Comparison of ENCODE assay signal across 8 cellular contexts in genomic region chrX:129930941-129931410, GRCh38. TPM values are rescaled to one million over a fixed set of nuclear protein-coding genes. Genes with fewer than 3 reads are reported as not detected.
DNase-seq lines count a peak whose midpoint lies in the region; ATAC-seq and TF ChIP-seq lines count a peak whose summit lies in the region.

No MANE protein-coding gene starts in this region.

- H3K27me3 ChIP-seq in SK-N-SH (ENCODE audit: insufficient read depth) (peaks cover 10% of the 10 kb centered on the region; the same call in 1 of the 2 replicates), gastrocnemius medialis (no peaks in the 10 kb centered on the region)

- no peak for DNase-seq in activated T-cell treated with anti-CD3 and anti-CD28 coated beads, Interleukin-2, amount 50 U/mL, for 72 hours
- no peak for DNase-seq in activated T-cell treated with anti-CD3 and anti-CD28 coated beads for 4 hours
- DNase-seq in SK-N-SH: peak; percentile 49
- DNase-seq in fibroblast of the aortic adventitia (ENCODE audit: low read depth): no peak
- DNase-seq in gastrocnemius medialis: peak in 1 of 2 donors; percentile 11
- DNase-seq in activated CD4-positive, CD25-positive, alpha-beta regulatory T cell (lab: John Stamatoyannopoulos, UW): no peak
- no peak for DNase-seq in HK-2 (ENCODE audit: unreplicated experiment)
- no peak for DNase-seq in LoVo (ENCODE audit: low spot score)

- TF ChIP-seq RAD21 in SK-N-SH (IDR thresholded peaks at IDR 0.05; ENCODE audit: low read length): no peak

- H3K9ac ChIP-seq in SK-N-SH: peak overlapping the region; percentile 73; the same call in 1 of the 2 replicates

- peak overlapping the region; percentile 91 to 92 for H3K4me3 Mint-ChIP-seq in activated T-cell treated with anti-CD3 and anti-CD28 coated beads, Interleukin-2, amount 50 U/mL, for 72 hours

- TF ChIP-seq EP300 in SK-N-SH (IDR thresholded peaks at IDR 0.05; ENCODE audit: borderline replicate concordance in 1 of 2, low read depth in 1 of 2, low read length in 1 of 2): no peak

- H3K79me2 ChIP-seq in SK-N-SH (ENCODE audit: insufficient read depth): no peaks in the 10 kb centered on the region

- no peaks in the 10 kb centered on the region for H4K20me1 ChIP-seq in SK-N-SH (ENCODE audit: insufficient read depth)

- peaks cover 23% of the 10 kb centered on the region for H3F3A ChIP-seq in SK-N-SH (replicated peaks; ENCODE audit: insufficient read depth)

- in situ Hi-C loops in gastrocnemius medialis (cut with MboI; ENCODE audit: low sequenced_read_pairs in 4 of 4): loop anchor here in 1 of 4 donors (5.0 kb wide), 1 partner anchor 51 kb away; the partner anchor contains the start of gene BCORL1

- no peaks in the 10 kb centered on the region for H3K9me2 ChIP-seq in SK-N-SH

- TF ChIP-seq CTCF in SK-N-SH (IDR thresholded peaks at IDR 0.05) (no peak), fibroblast of the aortic adventitia (IDR thresholded peaks at IDR 0.05; ENCODE audit: insufficient read depth, low read length) (no peak), gastrocnemius medialis (IDR thresholded peaks at IDR 0.05 in 4 of 5, conservative IDR thresholded peaks at IDR 0.05 in 1 of 5) (no peak)

- H3K4me3 ChIP-seq in SK-N-SH (ENCODE audit: low read depth in 2 of 2, low read length in 1 of 2): peak overlapping the region; percentile 56 to 63
- peak overlapping the region; percentile 70 for H3K4me3 ChIP-seq in fibroblast of the aortic adventitia (ENCODE audit: low read depth, low read length)
- H3K4me3 ChIP-seq in gastrocnemius medialis: peak overlapping the region; percentile 59 to 78 (median 66)

- POLR2A ChIA-PET in SK-N-SH (lab: Yijun Ruan, JAX): interaction anchor here (0.9 to 1.4 kb wide), 5 partner anchors 8 to 88 kb away, joined by 3 to 9 read pairs (median 3); partner anchors contain the start of gene BCORL1

- peak overlapping the region; percentile 79; the same call in 1 of the 2 replicates for H3K4me2 ChIP-seq in SK-N-SH

- no peaks in the 10 kb centered on the region for H3K4me1 Mint-ChIP-seq in activated T-cell treated with anti-CD3 and anti-CD28 coated beads, Interleukin-2, amount 50 U/mL, for 72 hours (ENCODE audit: low read depth)

- intact Hi-C loops in gastrocnemius medialis (cut with DNase I; ENCODE audit: low total_unique reads): loop anchor here (1.0 kb wide), 4 partner anchors 25 to 235 kb away; partner anchors contain the start of genes BCORL1 and UTP14A

- H3K27me3 Mint-ChIP-seq in activated T-cell treated with anti-CD3 and anti-CD28 coated beads, Interleukin-2, amount 50 U/mL, for 72 hours (ENCODE audit: low read depth): peaks cover 21% of the 10 kb centered on the region

- H3K36me3 ChIP-seq in SK-N-SH (replicated peaks in 1 of 2; ENCODE audit: control insufficient read depth in 1 of 2, insufficient read depth in 2 of 2, low read length in 1 of 2): peaks cover 24 to 28% of the 10 kb centered on the region in 2 experiments
- peaks cover 0 to 13% of the 10 kb centered on the region in 2 donors for H3K36me3 ChIP-seq in gastrocnemius medialis

- H3K27ac ChIP-seq in SK-N-SH (ENCODE audit: low read depth in 2 of 2, low read length in 1 of 2) (peak overlapping the region; percentile 67 to 77), gastrocnemius medialis (peak overlapping the region; percentile 88 to 97 (median 92))

- WGBS in SK-N-SH (ENCODE audit: low lambda C conversion rate): 33% methylated on average over 13 of the region's 13 CpGs

- H3K9me3 ChIP-seq in SK-N-SH: no peaks in the 10 kb centered on the region
- H3K9me3 ChIP-seq in gastrocnemius medialis: no peaks in the 10 kb centered on the region

- no peak for TF ChIP-seq POLR2A in gastrocnemius medialis (IDR thresholded peaks at IDR 0.05)

- no peaks in the 10 kb centered on the region; a peak in 1 of 4 replicates for H3K4me1 ChIP-seq in SK-N-SH (ENCODE audit: control insufficient read depth in 1 of 2, insufficient read depth in 2 of 2, low read depth in 1 of 2, low read length in 1 of 2)
- H3K4me1 ChIP-seq in gastrocnemius medialis: no peaks in the 10 kb centered on the region

- no peaks in the 10 kb centered on the region for H3K9me3 Mint-ChIP-seq in activated T-cell treated with anti-CD3 and anti-CD28 coated beads, Interleukin-2, amount 50 U/mL, for 72 hours

- peak overlapping the region; percentile 74; the same call in 1 of the 2 replicates for H2AFZ ChIP-seq in SK-N-SH (ENCODE audit: low read depth)

- CTCF ChIA-PET in SK-N-SH (lab: Yijun Ruan, JAX): interaction anchor here (0.9 to 2.7 kb wide), 7 partner anchors 8 to 325 kb away, joined by 3 to 18 read pairs (median 4); no protein-coding TSS in a partner anchor

- peak in 1 of 2 donors; percentile 1 for ATAC-seq in activated T-cell treated with anti-CD3 and anti-CD28 coated beads, Interleukin-2, amount 50 U/mL, for 72 hours (replicated peaks in 1 of 2)
- ATAC-seq in gastrocnemius medialis: peak in 1 of 2 donors; percentile 3

- peak overlapping the region; percentile 93 for H3K27ac Mint-ChIP-seq in activated T-cell treated with anti-CD3 and anti-CD28 coated beads, Interleukin-2, amount 50 U/mL, for 72 hours

- H3K36me3 Mint-ChIP-seq in activated T-cell treated with anti-CD3 and anti-CD28 coated beads, Interleukin-2, amount 50 U/mL, for 72 hours (ENCODE audit: insufficient read depth in 2 of 2): no peaks in the 10 kb centered on the region

TF ChIP-seq in SK-N-SH, 30 proteins besides CTCF, POLR2A, EP300 and RAD21:
- TF ChIP-seq POLR2AphosphoS5 (IDR thresholded peaks at IDR 0.05; ENCODE audit: low read depth, low read length) (no peak), EZH2phosphoT487 (IDR thresholded peaks at IDR 0.05; ENCODE audit: borderline replicate concordance, low read depth) (no peak), SIN3A (IDR thresholded peaks at IDR 0.05; ENCODE audit: borderline replicate concordance, low read depth, low read length) (no peak), RXRA (IDR thresholded peaks at IDR 0.05; ENCODE audit: borderline replicate concordance, low read depth) (no peak)
- TF ChIP-seq, protein P1, sequence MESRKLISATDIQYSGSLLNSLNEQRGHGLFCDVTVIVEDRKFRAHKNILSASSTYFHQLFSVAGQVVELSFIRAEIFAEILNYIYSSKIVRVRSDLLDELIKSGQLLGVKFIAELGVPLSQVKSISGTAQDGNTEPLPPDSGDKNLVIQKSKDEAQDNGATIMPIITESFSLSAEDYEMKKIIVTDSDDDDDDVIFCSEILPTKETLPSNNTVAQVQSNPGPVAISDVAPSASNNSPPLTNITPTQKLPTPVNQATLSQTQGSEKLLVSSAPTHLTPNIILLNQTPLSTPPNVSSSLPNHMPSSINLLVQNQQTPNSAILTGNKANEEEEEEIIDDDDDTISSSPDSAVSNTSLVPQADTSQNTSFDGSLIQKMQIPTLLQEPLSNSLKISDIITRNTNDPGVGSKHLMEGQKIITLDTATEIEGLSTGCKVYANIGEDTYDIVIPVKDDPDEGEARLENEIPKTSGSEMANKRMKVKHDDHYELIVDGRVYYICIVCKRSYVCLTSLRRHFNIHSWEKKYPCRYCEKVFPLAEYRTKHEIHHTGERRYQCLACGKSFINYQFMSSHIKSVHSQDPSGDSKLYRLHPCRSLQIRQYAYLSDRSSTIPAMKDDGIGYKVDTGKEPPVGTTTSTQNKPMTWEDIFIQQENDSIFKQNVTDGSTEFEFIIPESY (IDR thresholded peaks at IDR 0.05; ENCODE audit: borderline replicate concordance, low read depth): no peak

RNA-seq across cellular contexts. Expression of gene UTP14A, which starts 25.0 kb away (rescaled TPM):
- 10 to 100 TPM; 24.8 to 32.5 TPM for total RNA-seq in activated T-cell treated with anti-CD3 and anti-CD28 coated beads, Interleukin-2, amount 50 U/mL, for 72 hours
- 25.4 and 31.7 TPM in 2 replicates for polyA plus RNA-seq in SK-N-SH (2012; rRNA removed)
- polyA plus RNA-seq in SK-N-SH (2012; cell fraction: cytosol; rRNA removed): 32.5 and 39.1 TPM in 2 replicates
- 20.9 and 35.7 TPM in 2 replicates for polyA plus RNA-seq in SK-N-SH (2012; cell fraction: nucleus; rRNA removed)
- 19.1 and 34.1 TPM in 2 replicates for total RNA-seq in fibroblast of the aortic adventitia (ENCODE audit: low replicate concordance)
- 10 to 100 TPM in 3 of 4 donors, 1 to 10 TPM in 1; 10.0 to 13.9 (median 10.9) TPM for total RNA-seq in gastrocnemius medialis

RNA-seq across cellular contexts. Expression of gene BCORL1, which starts 51.5 kb away (rescaled TPM):
- total RNA-seq in activated T-cell treated with anti-CD3 and anti-CD28 coated beads, Interleukin-2, amount 50 U/mL, for 72 hours: 1 to 10 TPM; 8.6 to 9.9 TPM
- 1.5 and 4.2 TPM in 2 replicates for polyA plus RNA-seq in SK-N-SH (2012; rRNA removed)
- 2.9 and 3.5 TPM in 2 replicates for polyA plus RNA-seq in SK-N-SH (2012; cell fraction: cytosol; rRNA removed)
- polyA plus RNA-seq in SK-N-SH (2012; cell fraction: nucleus; rRNA removed): 8.7 and 9.5 TPM in 2 replicates
- 0.49 and 1.9 TPM in 2 replicates for total RNA-seq in fibroblast of the aortic adventitia (ENCODE audit: low replicate concordance)
- 1 to 10 TPM; 1.1 to 3.6 (median 2.4) TPM for total RNA-seq in gastrocnemius medialis
